Comparison of ENCODE assay signal across 8 cellular contexts in the genomic region with DNA sequence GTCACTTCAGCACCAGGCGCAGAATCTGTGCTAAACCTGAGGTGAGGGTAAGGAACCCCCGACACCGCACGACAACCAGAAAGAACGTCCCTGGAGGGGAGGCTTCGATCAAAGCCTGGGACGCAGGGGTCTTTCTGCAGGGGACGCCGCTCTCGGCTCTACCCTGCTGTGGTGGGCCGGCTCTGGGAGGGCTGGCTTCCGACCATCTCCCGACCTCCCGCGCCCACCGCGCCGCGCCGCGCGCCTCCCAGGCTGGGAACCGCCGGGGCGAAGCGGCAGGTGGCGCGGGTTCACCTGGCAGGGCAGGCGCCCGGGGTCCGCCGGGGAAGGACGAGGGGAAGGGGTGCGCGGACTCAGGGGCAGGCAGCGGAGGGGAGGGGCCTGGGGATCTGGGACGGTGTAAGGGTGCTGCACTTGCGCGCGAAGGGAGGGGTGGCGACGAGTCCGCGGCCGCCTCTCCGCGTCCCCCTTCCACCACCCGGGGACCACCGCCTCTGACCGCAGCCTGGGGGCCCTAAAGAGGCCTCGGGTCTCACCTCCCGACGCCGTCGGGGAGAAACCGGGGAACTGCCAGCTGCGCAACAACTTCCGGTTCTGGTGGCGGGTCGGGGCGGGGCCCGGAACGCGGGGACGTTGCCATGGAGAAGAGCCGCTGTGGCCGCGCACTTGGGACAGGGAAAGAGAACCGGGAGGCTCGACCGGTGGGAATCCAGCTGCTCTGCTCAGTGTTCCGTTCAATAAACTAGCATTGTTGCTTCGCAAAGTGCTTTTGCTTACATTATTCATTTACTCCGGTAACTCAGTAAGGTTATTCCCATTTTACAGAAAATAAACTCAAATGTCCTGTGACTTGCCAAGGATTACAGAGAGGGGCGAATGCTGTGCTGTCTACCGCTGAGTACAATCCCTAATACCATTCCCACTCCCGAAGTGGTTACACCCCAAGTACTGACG. TPM values are rescaled to one million over a fixed set of nuclear protein-coding genes. Genes with fewer than 3 reads are reported as not detected.
DNase-seq lines count a peak whose midpoint lies in the region; ATAC-seq and TF ChIP-seq lines count a peak whose summit lies in the region.

A gene (minus strand): TSS at position 596 of the 954 bp plus-strand sequence. CDS start 3,045 bp downstream, outside the sequence.

- TF ChIP-seq CTCF in epithelial cell of proximal tubule (conservative IDR thresholded peaks at IDR 0.05; ENCODE audit: low read depth, low read length) = no peak

- peak; percentile 78 for ATAC-seq in GM19351 (IDR thresholded peaks at IDR 0.05; ENCODE audit: unreplicated experiment)
- ATAC-seq in HG03460 (IDR thresholded peaks at IDR 0.05; ENCODE audit: unreplicated experiment) = peak; percentile 73

- H3K4me1 ChIP-seq in BLaER1 = peaks cover 15% of the 10 kb centered on the region

- peak within 1 kb of the TSS; percentile 69; the same call in 1 of the 2 replicates for H3K9ac ChIP-seq in BLaER1

- DNase-seq in NOMO-1 treated with dmso at 0.1 percent for 144 hours (lab: John Stamatoyannopoulos, UW; ENCODE audit: unreplicated experiment) (peak; percentile 16), epithelial cell of proximal tubule (ENCODE audit: low read depth) (no peak), mucosa of gallbladder (ENCODE audit: low spot score) (peak; percentile 80)
- DNase-seq in activated CD8-positive, alpha-beta memory T cell treated with anti-CD3 and anti-CD28 coated beads, Interleukin-2, amount 50 U/mL, for 48 hours = peak; percentile 83
- peak; percentile 66 for DNase-seq in stimulated activated CD8-positive, alpha-beta memory T cell treated with anti-CD3 and anti-CD28 coated beads, Interleukin-4, amount 100 ng/mL, for 24 hours (ENCODE audit: low read depth)

- H4K20me1 ChIP-seq in BLaER1 = no peaks in the 10 kb centered on the region

- H3K36me3 ChIP-seq in BLaER1 = no peaks in the 10 kb centered on the region

- H3K9me3 ChIP-seq in BLaER1 = no peaks in the 10 kb centered on the region

- H3K4me3 ChIP-seq in BLaER1 (peak within 1 kb of the TSS; percentile 78), epithelial cell of proximal tubule (ENCODE audit: low read depth, low read length) (peak within 1 kb of the TSS; percentile 72)

- H3K4me2 ChIP-seq in BLaER1 = peak within 1 kb of the TSS; percentile 96

- H3K27me3 ChIP-seq in BLaER1 = peaks cover 10% of the 10 kb centered on the region

- 0 out of 2 replicates have a peak within 1 kb of the TSS, but pooled peaks have one; percentile 28 for H3K27ac ChIP-seq in BLaER1

RNA-seq across cellular contexts. Expression of the gene that starts here (rescaled TPM):
- total RNA-seq in epithelial cell of proximal tubule (0.29 and 0.87 TPM in 2 replicates), mucosa of gallbladder (3.3 TPM)
